27 cellular contexts compared by ENCODE assay signal in genomic region chr5:92874790-92875189, GRCh38.
"Had no signal": no experiment of that assay in that cellular context is flagged by ENCODE, and none has a peak within 500 bp of the region (broad histone marks: within the 10 kb centered on the region; RNA-seq: fewer than 3 reads in every experiment).

No MANE protein-coding gene starts in this region.

- H3K4me1 ChIP-seq: adrenal gland, ascending aorta, breast epithelium, colonic mucosa had no signal

- H3K36me3 ChIP-seq: adrenal gland, ascending aorta, breast epithelium, cardiac muscle cell, colonic mucosa, WERI-Rb-1 had no signal

- H3K27ac ChIP-seq: adrenal gland, ascending aorta, breast epithelium, cardiac muscle cell, colonic mucosa, WERI-Rb-1 had no signal

- ATAC-seq: activated CD4-positive, CD25-positive, alpha-beta regulatory T cell treated with anti-CD3 and anti-CD28 coated beads, Interleukin-2, amount 50 U/mL, for 24 hours; activated CD8-positive, alpha-beta T cell treated with anti-CD3 and anti-CD28 coated beads for 36 hours; activated naive CD8-positive, alpha-beta T cell treated with anti-CD3 and anti-CD28 coated beads, Interleukin-2, amount 50 U/mL, for 24 hours; esophagus mucosa; T-helper 17 cell had no signal

- H3K9me3 ChIP-seq: colonic mucosa had no signal

- H3K27me3 ChIP-seq: adrenal gland, ascending aorta, breast epithelium, colonic mucosa had no signal

- DNase-seq: activated B cell treated with CpG ODN at 0.5 μM for 24 hours; activated CD4-positive, alpha-beta T cell treated with anti-CD3 and anti-CD28 coated beads for 48 hours; activated CD4-positive, alpha-beta T cell treated with anti-CD3 and anti-CD28 coated beads, Interleukin-2, amount 50 U/mL, for 1 hour; activated CD4-positive, alpha-beta T cell treated with anti-CD3 and anti-CD28 coated beads, Interleukin-2, amount 50 U/mL, for 48 hours; activated CD8-positive, alpha-beta memory T cell treated with anti-CD3 and anti-CD28 coated beads for 24 hours; activated CD8-positive, alpha-beta T cell treated with anti-CD3 and anti-CD28 coated beads for 36 hours; activated effector memory CD4-positive, alpha-beta T cell treated with anti-CD3 and anti-CD28 coated beads, Interleukin-2, amount 50 U/mL, for 16 hours; activated naive CD4-positive, alpha-beta T cell treated with anti-CD3 and anti-CD28 coated beads for 36 hours; activated naive CD8-positive, alpha-beta T cell treated with anti-CD3 and anti-CD28 coated beads for 36 hours; activated naive CD8-positive, alpha-beta T cell treated with anti-CD3 and anti-CD28 coated beads, Interleukin-2, amount 50 U/mL, for 24 hours; activated T-cell treated with anti-CD3 and anti-CD28 coated beads, Interleukin-2, amount 50 U/mL, for 48 hours; adrenal gland; central memory CD4-positive, alpha-beta T cell; cerebellar nuclear complex; colonic mucosa; effector CD8-positive, alpha-beta T cell; foreskin fibroblast; head of caudate nucleus; T-helper 17 cell; T1000; WERI-Rb-1 had no signal

- FAIRE-seq: frontal cortex had no signal

- H3K4me3 ChIP-seq: adrenal gland, ascending aorta, breast epithelium, cardiac muscle cell, colonic mucosa had no signal
